18 cellular contexts compared by ENCODE assay signal in genomic region chr4:622996-623913, GRCh38. TPM values are rescaled to one million over a fixed set of nuclear protein-coding genes. Genes with fewer than 3 reads are reported as not detected.
DNase-seq lines count a peak whose midpoint lies in the region; ATAC-seq, FAIRE-seq and TF ChIP-seq lines count a peak whose summit lies in the region.
"Had no signal": no experiment of that assay in that cellular context is flagged by ENCODE, and none has a peak within 500 bp of the region (broad histone marks: within the 10 kb centered on the region; RNA-seq: fewer than 3 reads in every experiment).

No MANE protein-coding gene starts in this region.

- H3K9me3 Mint-ChIP-seq in activated naive CD4-positive, alpha-beta T cell treated with anti-CD3 and anti-CD28 coated beads, Interleukin-2, amount 50 U/mL, for 72 hours: no peaks in the 10 kb centered on the region

- TF ChIP-seq CTCF in HEK293 (tag by site-specific recombination; IDR thresholded peaks at IDR 0.05): no peak

- no peaks in the 10 kb centered on the region for H3K4me1 ChIP-seq in HEK293 (ENCODE audit: control insufficient read depth, insufficient read depth, low read length)

- H3K27ac Mint-ChIP-seq in activated naive CD4-positive, alpha-beta T cell treated with anti-CD3 and anti-CD28 coated beads, Interleukin-2, amount 50 U/mL, for 72 hours: peak overlapping the region in 1 of 2 donors; percentile 9
- H3K27ac Mint-ChIP-seq: HFFc6 had no signal

- CTCF ChIA-PET in HEK293 (lab: Yijun Ruan, JAX): no interaction called here

- no peaks in the 10 kb centered on the region for H3K36me3 Mint-ChIP-seq in activated naive CD4-positive, alpha-beta T cell treated with anti-CD3 and anti-CD28 coated beads, Interleukin-2, amount 50 U/mL, for 72 hours

- no peak overlapping the region for H3K4me3 ChIP-seq in HEK293 (ENCODE audit: low read depth, low read length)

- no peak for TF ChIP-seq POLR2A in erythroblast (IDR thresholded peaks at IDR 0.05; ENCODE audit: low read length)

- no peak for FAIRE-seq in GM19239 (lab: Jason Lieb, UNC)

- H3K27ac ChIP-seq in HEK293 (ENCODE audit: extremely low read depth, low read depth, low read length) (no peak overlapping the region), substantia nigra (ENCODE audit: low read depth, low read length, poor library complexity, severe bottlenecking) (peak overlapping the region; percentile 78)
- H3K27ac ChIP-seq: C4-2B had no signal

- no peaks in the 10 kb centered on the region for H3K9me3 ChIP-seq in HEK293 (ENCODE audit: control insufficient read depth, insufficient read depth, low read depth, low read length)

- ATAC-seq in activated naive CD4-positive, alpha-beta T cell treated with anti-CD3 and anti-CD28 coated beads, Interleukin-2, amount 50 U/mL, for 72 hours: peak; percentile 24 to 28
- no peak for ATAC-seq in esophagus mucosa
- ATAC-seq: Panc1 had no signal

- no peaks in the 10 kb centered on the region for H3K36me3 ChIP-seq in HEK293 (ENCODE audit: control insufficient read depth in 2 of 2, insufficient read depth in 1 of 2, low read length in 2 of 2)

- DNase-seq in activated naive CD4-positive, alpha-beta T cell treated with anti-CD3 and anti-CD28 coated beads, Interleukin-2, amount 50 U/mL, for 72 hours (ENCODE audit: low spot score in 2 of 2): no peak
- DNase-seq in activated naive CD4-positive, alpha-beta T cell (lab: John Stamatoyannopoulos, UW): no peak
- peak; percentile 35 for DNase-seq in islet precursor cell
- no peak for DNase-seq in substantia nigra (lab: John Stamatoyannopoulos, UW)
- no peak for DNase-seq in erythroblast (lab: John Stamatoyannopoulos, UW)
- DNase-seq in GM19239 (ENCODE audit: insufficient read length, low spot score): no peak
- DNase-seq: 8988T, COR-L47, HFFc6, MM.1S, NCI-H1105, NCI-H1694 treated with DMSO at 0.1 percent for 48 hours, NCI-H446, NCI-H748 treated with DMSO at 0.1 percent for 48 hours had no signal

- POLR2A ChIA-PET in HEK293 (lab: Yijun Ruan, JAX): interaction anchor here (0.6 kb wide), 1 partner anchor 37 kb away, joined by 6 read pairs; no protein-coding TSS in a partner anchor

TF ChIP-seq in HEK293, 187 proteins besides CTCF, POLR2A, EP300 and RAD21:
- no peak for TF ChIP-seq ZNF26 (tag by site-specific recombination; IDR thresholded peaks at IDR 0.05)
- peak; percentile 96 for TF ChIP-seq ZEB2 (tag by site-specific recombination; IDR thresholded peaks at IDR 0.05)
TF ChIP-seq in HEK293: peak in this region for 1.

RNA-seq across cellular contexts. Expression of gene PDE6B, which starts 2.1 kb away (rescaled TPM):
- 10 to 100 TPM in 1 of 2 donors, 1 to 10 TPM in 1; 8.4 to 16.6 TPM for total RNA-seq in activated naive CD4-positive, alpha-beta T cell treated with anti-CD3 and anti-CD28 coated beads, Interleukin-2, amount 50 U/mL, for 72 hours
- 0.88 TPM for total RNA-seq in esophagus mucosa
- total RNA-seq: HFFc6 had no signal

RNA-seq across cellular contexts. Expression of gene TMEM271, which starts 47.2 kb away (rescaled TPM):
- total RNA-seq in activated naive CD4-positive, alpha-beta T cell treated with anti-CD3 and anti-CD28 coated beads, Interleukin-2, amount 50 U/mL, for 72 hours: not detected
- not detected for total RNA-seq in esophagus mucosa
- total RNA-seq: HFFc6 had no signal

RNA-seq across cellular contexts. Expression of gene ATP5ME, which starts 50.8 kb away (rescaled TPM):
- total RNA-seq in activated naive CD4-positive, alpha-beta T cell treated with anti-CD3 and anti-CD28 coated beads, Interleukin-2, amount 50 U/mL, for 72 hours: 100 to 1,000 TPM; 131 to 221 TPM
- total RNA-seq in esophagus mucosa: 344 TPM

RNA-seq across cellular contexts. Expression of gene MYL5, which starts 51.1 kb away (rescaled TPM):
- 10 to 100 TPM in 1 of 2 donors, 1 to 10 TPM in 1; 7.4 to 21.8 TPM for total RNA-seq in activated naive CD4-positive, alpha-beta T cell treated with anti-CD3 and anti-CD28 coated beads, Interleukin-2, amount 50 U/mL, for 72 hours
- total RNA-seq in esophagus mucosa: 22.2 TPM
